1 cellular context compared by ENCODE assay signal in genomic region chr6:41735427-41736206, GRCh38.
A peak's percentile ranks its signal among the peaks of the same experiment; 100 is the strongest.
TF ChIP-seq lines count a peak whose summit lies in the region.

Gene TFEB (minus strand): TSS chr6:41735608. CDS start chr6:41691213, 44,395 bp downstream.

TF ChIP-seq in HepG2, 621 proteins besides CTCF, POLR2A, EP300 and RAD21 (continued from another document and continues in another):
- TF ChIP-seq AHDC1 (CRISPR knock-in tag; IDR thresholded peaks at IDR 0.05; ENCODE audit: borderline replicate concordance) (no peak), ZNF737 (CRISPR knock-in tag; IDR thresholded peaks at IDR 0.05; ENCODE audit: borderline replicate concordance) (no peak), ZSCAN9 (CRISPR knock-in tag; IDR thresholded peaks at IDR 0.05; ENCODE audit: borderline replicate concordance) (0 out of 2 replicates have a peak, but pooled peaks have one; percentile 49), KAT2B (IDR thresholded peaks at IDR 0.05; ENCODE audit: borderline replicate concordance, low read depth, low read length) (no peak), ZNF501 (CRISPR knock-in tag; IDR thresholded peaks at IDR 0.05) (peak; percentile 88), ZKSCAN8 (CRISPR knock-in tag; IDR thresholded peaks at IDR 0.05; ENCODE audit: borderline replicate concordance) (peak; percentile 88; the same call in 1 of the 2 replicates), NONO (IDR thresholded peaks at IDR 0.05) (no peak), NONO (CRISPR knock-in tag; conservative IDR thresholded peaks at IDR 0.05) (peak; percentile 88), ZNF138 (CRISPR knock-in tag; IDR thresholded peaks at IDR 0.05; ENCODE audit: low read depth) (no peak), THAP9 (CRISPR knock-in tag; IDR thresholded peaks at IDR 0.05; ENCODE audit: borderline replicate concordance) (peak; percentile 40; the same call in 1 of the 2 replicates), MIER2 (CRISPR knock-in tag; IDR thresholded peaks at IDR 0.05) (peak; percentile 52; the same call in 1 of the 2 replicates), TFAP4 (IDR thresholded peaks at IDR 0.05; ENCODE audit: borderline replicate concordance, low read depth) (peak; percentile 68; the same call in 1 of the 2 replicates), HNF1A (IDR thresholded peaks at IDR 0.05; ENCODE audit: low read depth) (peak; percentile 27; the same call in 1 of the 2 replicates), HNF1A (CRISPR knock-in tag; IDR thresholded peaks at IDR 0.05; ENCODE audit: borderline replicate concordance) (peak; percentile 71; the same call in 1 of the 2 replicates), ZNF17 (CRISPR knock-in tag; IDR thresholded peaks at IDR 0.05) (no peak), ZNF609 (CRISPR knock-in tag; IDR thresholded peaks at IDR 0.05; ENCODE audit: borderline replicate concordance) (peak; percentile 66; the same call in 1 of the 2 replicates), MAF1 (CRISPR knock-in tag; IDR thresholded peaks at IDR 0.05; ENCODE audit: borderline replicate concordance) (peak; percentile 43; the same call in 1 of the 2 replicates), PAXIP1 (CRISPR knock-in tag; conservative IDR thresholded peaks at IDR 0.05) (0 out of 2 replicates have a peak, but pooled peaks have one; percentile 37), ZSCAN30 (CRISPR knock-in tag; IDR thresholded peaks at IDR 0.05) (no peak), STAG1 (CRISPR knock-in tag; IDR thresholded peaks at IDR 0.05) (peak; percentile 86), SYNCRIP (IDR thresholded peaks at IDR 0.05; ENCODE audit: insufficient read depth, low read depth, low read length) (no peak), TFE3 (CRISPR knock-in tag; IDR thresholded peaks at IDR 0.05) (0 out of 2 replicates have a peak, but pooled peaks have one; percentile 14)
